1 cellular context compared by ENCODE assay signal in genomic region chr19:48297975-48298374, GRCh38.
TF ChIP-seq lines count a peak whose summit lies in the region.

No MANE protein-coding gene starts in this region.

TF ChIP-seq in HepG2, 621 proteins besides CTCF, POLR2A, EP300 and RAD21:
- no peak for TF ChIP-seq ZNF737 (CRISPR knock-in tag; IDR thresholded peaks at IDR 0.05; ENCODE audit: borderline replicate concordance)
- TF ChIP-seq KLF15 (CRISPR knock-in tag; IDR thresholded peaks at IDR 0.05; ENCODE audit: borderline replicate concordance) = no peak
- TF ChIP-seq CEBPB (IDR thresholded peaks at IDR 0.05; ENCODE audit: borderline replicate concordance, low read depth, low read length) = peak; percentile 22; the same call in 1 of the 2 replicates
- peak; percentile 15; the same call in 1 of the 2 replicates for TF ChIP-seq NR2F6 (IDR thresholded peaks at IDR 0.05)
- no peak for TF ChIP-seq NR2F6 (CRISPR knock-in tag; IDR thresholded peaks at IDR 0.05)
- TF ChIP-seq ZBTB46 (CRISPR knock-in tag; IDR thresholded peaks at IDR 0.05; ENCODE audit: borderline replicate concordance) = no peak
- TF ChIP-seq MNT (IDR thresholded peaks at IDR 0.05) = no peak
- TF ChIP-seq RXRA (CRISPR knock-in tag; IDR thresholded peaks at IDR 0.05) = 0 out of 2 replicates have a peak, but pooled peaks have one; percentile 16
- TF ChIP-seq RNF219 (CRISPR knock-in tag; IDR thresholded peaks at IDR 0.05) = no peak
- TF ChIP-seq AFF4 (CRISPR knock-in tag; IDR thresholded peaks at IDR 0.05) = no peak
- TF ChIP-seq ZNF75D (CRISPR knock-in tag; IDR thresholded peaks at IDR 0.05; ENCODE audit: borderline replicate concordance) = no peak
- no peak for TF ChIP-seq BHLHE40 (IDR thresholded peaks at IDR 0.05; ENCODE audit: low read length)
- no peak for TF ChIP-seq POLR2AphosphoS2 (IDR thresholded peaks at IDR 0.05; ENCODE audit: low read depth, low read length)
TF ChIP-seq in HepG2: peak in this region for 3.
